Comparison of ENCODE assay signal across 16 cellular contexts in genomic region chr17:44966348-44967025, GRCh38. TPM values are rescaled to one million over a fixed set of nuclear protein-coding genes. Genes with fewer than 3 reads are reported as not detected.
DNase-seq lines count a peak whose midpoint lies in the region; ATAC-seq and TF ChIP-seq lines count a peak whose summit lies in the region.
"Had no signal": no experiment of that assay in that cellular context is flagged by ENCODE, and none has a peak within 500 bp of the region (broad histone marks: within the 10 kb centered on the region; RNA-seq: fewer than 3 reads in every experiment).

No MANE protein-coding gene starts in this region.

- peaks cover 63% of the 10 kb centered on the region for H3K27me3 Mint-ChIP-seq in Calu3 (ENCODE audit: unreplicated experiment)

- H3K36me3 Mint-ChIP-seq in Calu3 (ENCODE audit: insufficient read depth, unreplicated experiment), result no peaks in the 10 kb centered on the region

- H3K4me1 ChIP-seq in RWPE2 (ENCODE audit: insufficient read depth, poor library complexity, severe bottlenecking) (peaks cover 4% of the 10 kb centered on the region), iPS-18a (ENCODE audit: control insufficient read depth, low read depth, low read length) (peaks cover 16% of the 10 kb centered on the region), skeletal muscle satellite cell (ENCODE audit: control insufficient read depth, insufficient read depth, low read length) (peaks cover 30% of the 10 kb centered on the region), tibial artery (peaks cover 0 to 39% (median 30%) of the 10 kb centered on the region in 4 donors)

- no TSS peak for BruUV-seq in Calu3 (replicated peaks; lab: Mats Ljungman, UMichigan)

- H3K36me3 ChIP-seq in RWPE2 (ENCODE audit: low read depth) (no peaks in the 10 kb centered on the region), iPS-18a (ENCODE audit: control insufficient read depth, low read depth, low read length) (no peaks in the 10 kb centered on the region), skeletal muscle satellite cell (ENCODE audit: insufficient read depth, low read length) (no peaks in the 10 kb centered on the region), tibial artery (no peaks in the 10 kb centered on the region)
- H3K36me3 ChIP-seq: HAP-1, suprapubic skin had no signal

- CTCF ChIA-PET in Calu3 (lab: Charles Lee), result no interaction called here

- no peak for ATAC-seq in RWPE2 (ENCODE audit: low read depth)
- ATAC-seq: activated CD4-positive, CD25-positive, alpha-beta regulatory T cell treated with anti-CD3 and anti-CD28 coated beads, Interleukin-2, amount 50 U/mL, for 24 hours had no signal

- peak overlapping the region; percentile 24 for H3K4me3 ChIP-seq in RWPE2 (ENCODE audit: severe bottlenecking)
- peak overlapping the region; percentile 22 for H3K4me3 ChIP-seq in iPS-18a (ENCODE audit: low read length)
- H3K4me3 ChIP-seq in skeletal muscle satellite cell (ENCODE audit: low read length), result no peak overlapping the region
- no peak overlapping the region for H3K4me3 ChIP-seq in tibial artery

- H3K4me1 Mint-ChIP-seq in Calu3 (ENCODE audit: low read depth, unreplicated experiment), result no peaks in the 10 kb centered on the region

- intact Hi-C loops in Calu3 (cut with micrococcal nuclease; ENCODE audit: unreplicated experiment) (no loop called here), tibial artery (cut with DNase I; ENCODE audit: low total_unique reads) (no loop called here)

- peaks cover 9% of the 10 kb centered on the region for H3K27me3 ChIP-seq in RWPE2 (ENCODE audit: insufficient read depth, poor library complexity, severe bottlenecking)
- peaks cover 77% of the 10 kb centered on the region for H3K27me3 ChIP-seq in iPS-18a (ENCODE audit: control insufficient read depth, insufficient read depth, low read length)
- H3K27me3 ChIP-seq in skeletal muscle satellite cell (ENCODE audit: control insufficient read depth, insufficient read depth, low read length), result peaks cover 23% of the 10 kb centered on the region
- peaks cover 10 to 65% of the 10 kb centered on the region in 2 donors for H3K27me3 ChIP-seq in tibial artery

- no peaks in the 10 kb centered on the region for H3K9me3 Mint-ChIP-seq in Calu3 (ENCODE audit: low read depth, unreplicated experiment)
- H3K9me3 Mint-ChIP-seq: activated naive CD4-positive, alpha-beta T cell treated with anti-CD3 and anti-CD28 coated beads for 36 hours had no signal

- TF ChIP-seq CTCF in Calu3 (IDR thresholded peaks at IDR 0.05; ENCODE audit: unreplicated experiment), result no peak
- no peak for TF ChIP-seq CTCF in RWPE2 (IDR thresholded peaks at IDR 0.05; ENCODE audit: poor library complexity, severe bottlenecking)
- no peak for TF ChIP-seq CTCF in tibial artery (IDR thresholded peaks at IDR 0.05)

- H3K27ac Mint-ChIP-seq in Calu3 (ENCODE audit: unreplicated experiment), result no peak overlapping the region
- H3K27ac Mint-ChIP-seq: activated naive CD4-positive, alpha-beta T cell treated with anti-CD3 and anti-CD28 coated beads for 36 hours had no signal

- H3K9me3 ChIP-seq in RWPE2 (ENCODE audit: severe bottlenecking), result no peaks in the 10 kb centered on the region
- H3K9me3 ChIP-seq in iPS-18a (ENCODE audit: control insufficient read depth, low read depth, low read length), result no peaks in the 10 kb centered on the region
- H3K9me3 ChIP-seq in skeletal muscle satellite cell (replicated peaks; ENCODE audit: low read length), result no peaks in the 10 kb centered on the region
- H3K9me3 ChIP-seq in tibial artery, result no peaks in the 10 kb centered on the region
- H3K9me3 ChIP-seq: HAP-1, suprapubic skin had no signal

- no peak overlapping the region for H3K9ac ChIP-seq in iPS-18a (ENCODE audit: low read length)
- H3K9ac ChIP-seq in skeletal muscle satellite cell (ENCODE audit: low read depth, low read length), result no peak overlapping the region

- peak overlapping the region; percentile 71 for H3K4me2 ChIP-seq in skeletal muscle satellite cell (ENCODE audit: low read length)

- no peak for DNase-seq in Calu3
- DNase-seq in RWPE2 (ENCODE audit: low spot score), result no peak
- DNase-seq in tibial artery, result no peak
- DNase-seq in T-helper 1 cell, result no peak
- DNase-seq in amniotic stem cell (lab: John Stamatoyannopoulos, UW), result no peak
- DNase-seq: activated naive CD4-positive, alpha-beta T cell treated with anti-CD3 and anti-CD28 coated beads for 36 hours; EL; hippocampal formation; MM.1S; stimulated activated CD4-positive, alpha-beta T cell treated with anti-CD3 and anti-CD28 coated beads, Interleukin-2, amount 100 ng/mL, for 24 hours had no signal

- H3K4me3 Mint-ChIP-seq in Calu3 (ENCODE audit: low read depth, unreplicated experiment), result peak overlapping the region; percentile 2
- H3K4me3 Mint-ChIP-seq: activated naive CD4-positive, alpha-beta T cell treated with anti-CD3 and anti-CD28 coated beads for 36 hours had no signal

- H3K27ac ChIP-seq in RWPE2 (ENCODE audit: poor library complexity, severe bottlenecking) (no peak overlapping the region), iPS-18a (ENCODE audit: low read length) (no peak overlapping the region), tibial artery (no peak overlapping the region)
- H3K27ac ChIP-seq: suprapubic skin had no signal

RNA-seq across cellular contexts. Expression of gene C1QL1, which starts 1.6 kb away (rescaled TPM):
- 1.3 and 1.5 TPM in 2 replicates for total RNA-seq in Calu3 (2022)
- not detected in 2 replicates for total RNA-seq in skeletal muscle satellite cell (2012; rRNA removed)
- total RNA-seq: bronchial epithelial cell, suprapubic skin had no signal

RNA-seq across cellular contexts. Expression of gene KIF18B, which starts 18.9 kb away (rescaled TPM):
- total RNA-seq in Calu3 (2022), result 72.8 and 84.6 TPM in 2 replicates
- 4.4 and 4.6 TPM in 2 replicates for total RNA-seq in skeletal muscle satellite cell (2012; rRNA removed)
- total RNA-seq: bronchial epithelial cell had no signal

RNA-seq across cellular contexts. Expression of gene GFAP, which starts 51.2 kb away (rescaled TPM):
- total RNA-seq in Calu3 (2022), result not detected in 2 replicates
- total RNA-seq in skeletal muscle satellite cell (2012; rRNA removed), result under 0.01 TPM in 1 of 2 replicates, not detected in the other
- total RNA-seq: activated naive CD4-positive, alpha-beta T cell treated with anti-CD3 and anti-CD28 coated beads for 36 hours; bronchial epithelial cell had no signal

Comparison
In these comparisons a context has a peak if more than half of its experiments do, and no peak if none do; other contexts are left out.
1. H3K4me3 ChIP-seq: peak in RWPE2 (single experiment) and iPS-18a (single experiment); none in skeletal muscle satellite cell (single experiment) and tibial artery (0 of 2).